In genomic region chr20:42181064-42181463, GRCh38 we compare ENCODE assay signal across 24 cellular contexts.
DNase-seq lines count a peak whose midpoint lies in the region; ATAC-seq and TF ChIP-seq lines count a peak whose summit lies in the region.
"Had no signal": no experiment of that assay in that cellular context is flagged by ENCODE, and none has a peak within 500 bp of the region (broad histone marks: within the 10 kb centered on the region; RNA-seq: fewer than 3 reads in every experiment).

No MANE protein-coding gene starts in this region.

- no peak overlapping the region for H3K4me3 Mint-ChIP-seq in stimulated activated naive B cell treated with anti-CD40 and anti-IgM and Interleukin-4, amounts not matched to agents 10 μg/mL and 1 μg/mL and 100 μg/mL, for 72 hours
- H3K4me3 Mint-ChIP-seq: CD4-positive, alpha-beta memory T cell had no signal

- H3K36me3 Mint-ChIP-seq in stimulated activated naive B cell treated with anti-CD40 and anti-IgM and Interleukin-4, amounts not matched to agents 10 μg/mL and 1 μg/mL and 100 μg/mL, for 72 hours: no peaks in the 10 kb centered on the region
- H3K36me3 Mint-ChIP-seq: CD4-positive, alpha-beta memory T cell had no signal

- no peaks in the 10 kb centered on the region for H3K27me3 Mint-ChIP-seq in stimulated activated naive B cell treated with anti-CD40 and anti-IgM and Interleukin-4, amounts not matched to agents 10 μg/mL and 1 μg/mL and 100 μg/mL, for 72 hours
- H3K27me3 Mint-ChIP-seq: CD4-positive, alpha-beta memory T cell had no signal

- H2AFZ ChIP-seq in parathyroid adenoma: no peak overlapping the region

- TF ChIP-seq CTCF in WERI-Rb-1 (IDR thresholded peaks at IDR 0.05; ENCODE audit: low read depth, low read length) (peak; percentile 66), parathyroid adenoma (IDR thresholded peaks at IDR 0.05) (peak; percentile 17)

- H3K4me1 Mint-ChIP-seq in stimulated activated naive B cell treated with anti-CD40 and anti-IgM and Interleukin-4, amounts not matched to agents 10 μg/mL and 1 μg/mL and 100 μg/mL, for 72 hours: no peaks in the 10 kb centered on the region
- H3K4me1 Mint-ChIP-seq: CD4-positive, alpha-beta memory T cell had no signal

- no peak overlapping the region for H3K27ac ChIP-seq in WERI-Rb-1
- no peak overlapping the region for H3K27ac ChIP-seq in parathyroid adenoma
- H3K27ac ChIP-seq: A549, Peyer's patch had no signal

- H3K27me3 ChIP-seq in WERI-Rb-1 (ENCODE audit: insufficient read depth, low read depth, severe bottlenecking) (no peaks in the 10 kb centered on the region), parathyroid adenoma (ENCODE audit: control insufficient read depth, insufficient read depth, low read length) (no peaks in the 10 kb centered on the region)
- H3K27me3 ChIP-seq: Peyer's patch had no signal

- H3K79me2 ChIP-seq in parathyroid adenoma: no peaks in the 10 kb centered on the region

- H3K4me1 ChIP-seq in parathyroid adenoma: no peaks in the 10 kb centered on the region
- H3K4me1 ChIP-seq: A549, Caco-2, Peyer's patch had no signal

- H3K4me2 ChIP-seq in parathyroid adenoma (ENCODE audit: low read length): no peak overlapping the region
- H3K4me2 ChIP-seq: A549 had no signal

- H3K9me3 ChIP-seq in WERI-Rb-1 (ENCODE audit: severe bottlenecking): no peaks in the 10 kb centered on the region
- H3K9me3 ChIP-seq in parathyroid adenoma (ENCODE audit: control insufficient read depth, low read length): no peaks in the 10 kb centered on the region
- H3K9me3 ChIP-seq: A549, Peyer's patch had no signal

- H3K9me3 Mint-ChIP-seq in stimulated activated naive B cell treated with anti-CD40 and anti-IgM and Interleukin-4, amounts not matched to agents 10 μg/mL and 1 μg/mL and 100 μg/mL, for 72 hours: peaks cover 4 to 5% of the 10 kb centered on the region in 2 donors

- H3K36me3 ChIP-seq in WERI-Rb-1 (no peaks in the 10 kb centered on the region), parathyroid adenoma (ENCODE audit: control insufficient read depth, insufficient read depth, low read length) (no peaks in the 10 kb centered on the region)
- H3K36me3 ChIP-seq: Peyer's patch had no signal

- no peak overlapping the region for H3K27ac Mint-ChIP-seq in stimulated activated naive B cell treated with anti-CD40 and anti-IgM and Interleukin-4, amounts not matched to agents 10 μg/mL and 1 μg/mL and 100 μg/mL, for 72 hours
- H3K27ac Mint-ChIP-seq: CD4-positive, alpha-beta memory T cell had no signal

- no peak overlapping the region for H3K9ac ChIP-seq in parathyroid adenoma

- ATAC-seq in stimulated activated naive B cell treated with anti-CD40 and anti-IgM and Interleukin-4, amounts not matched to agents 10 μg/mL and 1 μg/mL and 100 μg/mL, for 72 hours (replicated peaks): no peak
- ATAC-seq: A549, HepG2 had no signal

- DNase-seq in NCI-H748 (lab: John Stamatoyannopoulos, UW; ENCODE audit: unreplicated experiment): peak; percentile 25
- DNase-seq in NCI-H748 treated with DMSO at 0.1 percent for 48 hours (lab: John Stamatoyannopoulos, UW): no peak
- DNase-seq in NCI-H69 (lab: John Stamatoyannopoulos, UW): peak; percentile 23
- DNase-seq in WERI-Rb-1: peak; percentile 48
- no peak for DNase-seq in stimulated activated naive B cell treated with anti-CD40 and anti-IgM and Interleukin-4, amounts not matched to agents 10 μg/mL and 1 μg/mL and 100 μg/mL, for 72 hours
- DNase-seq in COLO829 (ENCODE audit: low spot score): no peak
- DNase-seq: AML-193; C1 segment of cervical spinal cord; Caco-2; CD4-positive, alpha-beta memory T cell; DMS153; H7; Karpas-422; NCI-H1092 treated with DMSO at 0.1 percent for 48 hours; NCI-H1436; NCI-H187; NCI-H2107; NCI-H526; OCI-M1; Peyer's patch; T-helper 2 cell had no signal

- H3K4me3 ChIP-seq in WERI-Rb-1 (ENCODE audit: low read depth, low read length) (no peak overlapping the region), parathyroid adenoma (ENCODE audit: low read depth, low read length) (no peak overlapping the region)
- H3K4me3 ChIP-seq: A549, Peyer's patch had no signal

Comparison
In these comparisons a context has a peak if more than half of its experiments do, and no peak if none do; other contexts are left out.
1. DNase-seq: peak in NCI-H748 (single experiment), NCI-H69 (single experiment) and WERI-Rb-1 (single experiment); none in NCI-H748 treated with DMSO at 0.1 percent for 48 hours (single experiment), stimulated activated naive B cell treated with anti-CD40 and anti-IgM and Interleukin-4, amounts not matched to agents 10 μg/mL and 1 μg/mL and 100 μg/mL, for 72 hours (single experiment) and COLO829 (single experiment).